12 cellular contexts compared by ENCODE assay signal in genomic region chr2:213229814-213230213, GRCh38. TPM values are rescaled to one million over a fixed set of nuclear protein-coding genes. Genes with fewer than 3 reads are reported as not detected.
DNase-seq lines count a peak whose midpoint lies in the region; ATAC-seq and TF ChIP-seq lines count a peak whose summit lies in the region.
"Had no signal": no experiment of that assay in that cellular context is flagged by ENCODE, and none has a peak within 500 bp of the region (broad histone marks: within the 10 kb centered on the region; RNA-seq: fewer than 3 reads in every experiment).

No MANE protein-coding gene starts in this region.

- no peaks in the 10 kb centered on the region for H3K36me3 Mint-ChIP-seq in WTC11
- no peaks in the 10 kb centered on the region for H3K36me3 Mint-ChIP-seq in naive B cell

- TF ChIP-seq CTCF in WTC11 (IDR thresholded peaks at IDR 0.05), result no peak

- peaks cover 23% of the 10 kb centered on the region for H3K4me1 Mint-ChIP-seq in WTC11
- peaks cover 53 to 79% (median 65%) of the 10 kb centered on the region in 3 donors for H3K4me1 Mint-ChIP-seq in naive B cell

- peak; percentile 29 for ATAC-seq in GM18498 (IDR thresholded peaks at IDR 0.05; ENCODE audit: unreplicated experiment)
- peak; percentile 21 for ATAC-seq in HG03097 (IDR thresholded peaks at IDR 0.05; ENCODE audit: low FRiP score, unreplicated experiment)
- ATAC-seq in WTC11, result no peak
- no peak for ATAC-seq in naive B cell (ENCODE audit: low read depth in 2 of 2)
- no peak for ATAC-seq in HG03442 (IDR thresholded peaks at IDR 0.05; ENCODE audit: unreplicated experiment)
- ATAC-seq in GM19324 (IDR thresholded peaks at IDR 0.05; ENCODE audit: low FRiP score, unreplicated experiment), result no peak

- H3K9me3 Mint-ChIP-seq in WTC11 (no peaks in the 10 kb centered on the region), naive B cell (no peaks in the 10 kb centered on the region)

- H3K27me3 Mint-ChIP-seq in WTC11 (ENCODE audit: low read depth), result no peaks in the 10 kb centered on the region; the same call in 1 of the 2 replicates
- H3K27me3 Mint-ChIP-seq in naive B cell, result no peaks in the 10 kb centered on the region

- POLR2A ChIA-PET in WTC11 (lab: Charles Lee), result no interaction called here

- DNase-seq in WTC11 (ENCODE audit: low spot score) (no peak), naive B cell (no peak), inferior parietal cortex (ENCODE audit: extremely low spot score) (no peak)
- DNase-seq in activated effector memory CD4-positive, alpha-beta T cell treated with anti-CD3 and anti-CD28 coated beads, Interleukin-2, amount 50 U/mL, for 16 hours, result no peak
- DNase-seq: activated T-cell treated with anti-CD3 and anti-CD28 coated beads, Interleukin-2, amount 50 U/mL, for 1 hour; effector CD4-positive, alpha-beta T cell; NCI-H2227 treated with DMSO at 0.1 percent for 48 hours; T-helper 1 cell had no signal

- no peak overlapping the region for H3K27ac Mint-ChIP-seq in WTC11
- peak overlapping the region in 5 of 6 donors; percentile 9 to 75 (median 66) for H3K27ac Mint-ChIP-seq in naive B cell

- H3K4me3 Mint-ChIP-seq in WTC11 (no peak overlapping the region), naive B cell (peak overlapping the region in 7 of 8 donors; percentile 16 to 81 (median 61))

- CTCF ChIA-PET in WTC11 (lab: Charles Lee), result interaction anchor here (0.5 kb wide), 1 partner anchor 80 kb away, joined by 3 read pairs; no protein-coding TSS in a partner anchor

TF ChIP-seq in WTC11, 78 proteins besides CTCF, POLR2A, EP300 and RAD21:
- TF ChIP-seq NR3C1 (CRISPR knock-in tag; conservative IDR thresholded peaks at IDR 0.05; ENCODE audit: low read depth) (no peak), FOXP1 (CRISPR knock-in tag; IDR thresholded peaks at IDR 0.05; ENCODE audit: borderline replicate concordance) (no peak), GABPB1 (CRISPR knock-in tag; IDR thresholded peaks at IDR 0.05) (peak; percentile 95), RORB (CRISPR knock-in tag; IDR thresholded peaks at IDR 0.05) (no peak), FOXP4 (CRISPR knock-in tag; IDR thresholded peaks at IDR 0.05) (no peak), EMX1 (CRISPR knock-in tag; IDR thresholded peaks at IDR 0.05) (no peak), ZBTB21 (CRISPR knock-in tag; IDR thresholded peaks at IDR 0.05; ENCODE audit: borderline replicate concordance) (no peak)
TF ChIP-seq in WTC11: peak in this region for 1.

RNA-seq across cellular contexts. Expression of gene SPAG16, which starts 54.5 kb away (rescaled TPM):
- 16.0 to 19.9 TPM (median 19.3 TPM) in 3 replicates for total RNA-seq in WTC11 (2021)
- 10 to 100 TPM in 5 of 6 donors, 1 to 10 TPM in 1; 8.4 to 19.7 (median 15.7) TPM for polyA plus RNA-seq in naive B cell (ENCODE audit: low read depth in 6 of 6)

Comparison
In these comparisons a context has a peak if more than half of its experiments do, and no peak if none do; other contexts are left out.
1. ATAC-seq: peak in GM18498 (single experiment) and HG03097 (single experiment); none in WTC11 (single experiment), naive B cell (0 of 2), HG03442 (single experiment) and GM19324 (single experiment).